In the genomic region with DNA sequence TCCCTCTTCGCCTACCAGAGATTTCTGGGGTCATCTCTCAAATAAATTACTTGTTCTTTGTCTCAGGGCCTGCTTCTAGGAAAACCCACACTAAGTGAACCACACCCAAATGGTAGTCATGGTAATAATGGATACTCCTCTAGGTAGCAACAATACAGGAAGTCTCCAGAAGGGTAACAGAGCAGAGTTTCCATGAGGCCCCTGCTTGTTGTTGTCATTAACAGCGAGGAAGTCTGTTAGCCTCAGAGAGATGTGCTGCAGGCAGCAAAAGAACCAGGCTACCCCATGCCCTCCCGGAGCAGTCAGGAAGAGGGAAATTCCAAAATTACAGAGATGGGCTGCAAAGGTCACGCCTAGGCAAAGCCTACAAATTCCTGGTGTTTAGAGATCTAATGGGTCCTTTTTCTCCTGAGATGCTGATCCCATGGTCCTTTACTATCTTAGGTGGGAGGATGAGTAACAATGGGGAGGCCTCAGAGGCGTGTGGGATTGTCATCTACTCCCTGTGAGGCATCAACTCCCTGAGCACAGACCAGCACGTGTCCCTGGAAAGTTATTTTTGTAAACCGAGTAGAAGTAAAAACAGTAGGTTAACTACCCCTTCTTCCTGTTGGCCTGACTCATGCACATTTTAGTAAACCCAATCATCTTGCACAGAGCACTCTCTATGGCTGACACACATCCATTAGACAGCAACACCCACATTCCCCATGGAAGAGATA, we compare ENCODE assay signal across 8 cellular contexts. TPM values are rescaled to one million over a fixed set of nuclear protein-coding genes. Genes with fewer than 3 reads are reported as not detected.
A peak's percentile ranks its signal among the peaks of the same experiment; 100 is the strongest.
DNase-seq lines count a peak whose midpoint lies in the region; ATAC-seq, FAIRE-seq and TF ChIP-seq lines count a peak whose summit lies in the region.

No MANE protein-coding gene starts in this region.

- H3K27me3 ChIP-seq in BLaER1 (no peaks in the 10 kb centered on the region), MG63 (0 out of 2 replicates have a peak, but pooled peaks cover 2% of the 10 kb centered on the region), Caco-2 (replicated peaks; ENCODE audit: control insufficient read depth, insufficient read depth, low read length) (no peaks in the 10 kb centered on the region)

- no peak for FAIRE-seq in frontal cortex (lab: Jason Lieb, UNC)

- CTCF ChIA-PET in Caco-2 (lab: Charles Lee) = no interaction called here

- H3K4me3 ChIP-seq in BLaER1 (no peak overlapping the region), MG63 (no peak overlapping the region), Caco-2 (ENCODE audit: low read depth, low read length) (no peak overlapping the region)

- H3K4me2 ChIP-seq in BLaER1 = peak overlapping the region; percentile 10; the same call in 1 of the 2 replicates

- H3K4me1 Mint-ChIP-seq in Caco-2 (ENCODE audit: low read depth, unreplicated experiment) = no peaks in the 10 kb centered on the region

- intact Hi-C loops in Caco-2 (cut with micrococcal nuclease; ENCODE audit: unreplicated experiment) = no loop called here

- H3K27ac ChIP-seq in BLaER1 = no peak overlapping the region

- H3K9me3 ChIP-seq in BLaER1 = peaks cover 6% of the 10 kb centered on the region; the same call in 1 of the 2 replicates
- no peaks in the 10 kb centered on the region for H3K9me3 ChIP-seq in MG63
- H3K9me3 ChIP-seq in Caco-2 = peaks cover 6% of the 10 kb centered on the region

- H3K27ac Mint-ChIP-seq in Caco-2 (ENCODE audit: unreplicated experiment) = no peak overlapping the region

- no peak for TF ChIP-seq CTCF in Caco-2 (IDR thresholded peaks at IDR 0.05; ENCODE audit: insufficient read depth in 1 of 2, low read depth in 1 of 2, low read length in 1 of 2, severe bottlenecking in 1 of 2, unreplicated experiment in 1 of 2)

- POLR2A ChIA-PET in Caco-2 (lab: Charles Lee) = no interaction called here

- no TSS peak for BruUV-seq in Caco-2 (replicated peaks; lab: Mats Ljungman, UMichigan)

- H3K9me3 Mint-ChIP-seq in Caco-2 (ENCODE audit: unreplicated experiment) = peaks cover 11% of the 10 kb centered on the region

- H3K27me3 Mint-ChIP-seq in Caco-2 (ENCODE audit: insufficient read depth, unreplicated experiment) = peaks cover 3% of the 10 kb centered on the region

- no peaks in the 10 kb centered on the region for H4K20me1 ChIP-seq in BLaER1

- no peaks in the 10 kb centered on the region for H3K36me3 Mint-ChIP-seq in Caco-2 (ENCODE audit: insufficient read depth, unreplicated experiment)

- no peak overlapping the region for H3K4me3 Mint-ChIP-seq in Caco-2 (ENCODE audit: unreplicated experiment)

- no peak for ATAC-seq in HG02759 (IDR thresholded peaks at IDR 0.05; ENCODE audit: unreplicated experiment)

- DNase-seq in MG63 (peak; percentile 25), left kidney (ENCODE audit: low read depth, low spot score) (peak; percentile 88), frontal cortex (ENCODE audit: low spot score in 2 of 2) (no peak), medulla oblongata (ENCODE audit: extremely low spot score) (no peak), Caco-2 (no peak)
- peak; percentile 39 to 50 for DNase-seq in activated T-cell treated with anti-CD3 and anti-CD28 coated beads, Interleukin-2, amount 50 U/mL, for 48 hours

- H3K36me3 ChIP-seq in BLaER1 = no peaks in the 10 kb centered on the region
- no peaks in the 10 kb centered on the region for H3K36me3 ChIP-seq in MG63
- H3K36me3 ChIP-seq in Caco-2 (ENCODE audit: control insufficient read depth, insufficient read depth, low read length) = no peaks in the 10 kb centered on the region

- no peak overlapping the region for H3K9ac ChIP-seq in BLaER1

- H3K4me1 ChIP-seq in BLaER1 (0 out of 2 replicates have a peak, but pooled peaks cover 5% of the 10 kb centered on the region), Caco-2 (no peaks in the 10 kb centered on the region)

RNA-seq across cellular contexts. Expression of a gene that starts 10.1 kb away (rescaled TPM):
- total RNA-seq in MG63 (2014; rRNA removed; shearing (Covaris generic); ENCODE audit: low replicate concordance) = not detected in 2 replicates
- total RNA-seq in frontal cortex (1.6 TPM), Caco-2 (2022) (1.8 and 2.4 TPM in 2 replicates)

Comparison
In these comparisons a context has a peak if more than half of its experiments do, and no peak if none do; other contexts are left out.
1. DNase-seq: peak in MG63 (single experiment), activated T-cell treated with anti-CD3 and anti-CD28 coated beads, Interleukin-2, amount 50 U/mL, for 48 hours (2 of 2) and left kidney (single experiment); none in frontal cortex (0 of 2), medulla oblongata (single experiment) and Caco-2 (0 of 2).